In the genomic region with DNA sequence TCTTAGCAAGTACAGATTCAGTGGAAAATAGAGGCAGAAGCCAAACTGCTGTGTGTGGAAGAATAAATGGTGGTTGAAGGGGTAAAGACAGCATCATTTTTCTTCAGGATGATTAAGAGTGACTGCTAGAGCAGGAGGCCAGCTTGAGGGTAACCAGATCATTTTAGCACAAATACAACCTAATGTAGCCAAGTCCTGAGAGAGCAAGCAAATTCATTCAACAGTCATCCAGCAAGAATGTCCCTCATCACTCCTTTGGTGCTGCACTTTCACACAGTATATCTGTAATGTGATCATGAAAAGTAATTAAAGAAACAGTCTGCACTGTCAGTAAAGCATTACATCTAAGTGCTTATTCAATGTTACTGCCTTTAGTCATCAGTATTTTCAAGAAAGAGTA, we compare ENCODE assay signal across 21 cellular contexts. TPM values are rescaled to one million over a fixed set of nuclear protein-coding genes. Genes with fewer than 3 reads are reported as not detected.
A peak's percentile ranks its signal among the peaks of the same experiment; 100 is the strongest.
DNase-seq lines count a peak whose midpoint lies in the region; ATAC-seq and TF ChIP-seq lines count a peak whose summit lies in the region.
"Had no signal": no experiment of that assay in that cellular context is flagged by ENCODE, and none has a peak within 500 bp of the region (broad histone marks: within the 10 kb centered on the region; RNA-seq: fewer than 3 reads in every experiment).

No MANE protein-coding gene starts in this region.

- H3K27me3 ChIP-seq in adipocyte (replicated peaks; ENCODE audit: control insufficient read depth, insufficient read depth, low read length): no peaks in the 10 kb centered on the region
- H3K27me3 ChIP-seq: BE2C, esophagus muscularis mucosa had no signal

- TF ChIP-seq CTCF in fibroblast of the aortic adventitia (IDR thresholded peaks at IDR 0.05; ENCODE audit: insufficient read depth, low read length): no peak

- H3K9me3 ChIP-seq in adipocyte (ENCODE audit: control insufficient read depth, low read length): no peaks in the 10 kb centered on the region
- H3K9me3 ChIP-seq: BE2C, esophagus muscularis mucosa had no signal

- DNase-seq in HCEC 1CT: peak; percentile 73
- DNase-seq in adipocyte (ENCODE audit: low read depth): peak; percentile 1
- peak; percentile 7 for DNase-seq in fibroblast of the aortic adventitia (ENCODE audit: low read depth)
- peak; percentile 51 for DNase-seq in skeletal muscle cell (ENCODE audit: low read depth)
- no peak for DNase-seq in head of caudate nucleus
- DNase-seq in hypothalamus (lab: John Stamatoyannopoulos, UW): no peak
- DNase-seq: activated gamma-delta T cell, aorta, BE2C, hippocampal formation, NCI-H1417, NCI-H2227 treated with DMSO at 0.1 percent for 48 hours, SHP77 had no signal

- intact Hi-C loops in head of caudate nucleus (cut with DNase I): no loop called here

- no peak overlapping the region for H3K9ac ChIP-seq in adipocyte (ENCODE audit: low read length)
- H3K9ac ChIP-seq: KMS-11 had no signal

- no peak overlapping the region for H3K4me3 ChIP-seq in adipocyte (ENCODE audit: low read length)
- H3K4me3 ChIP-seq in fibroblast of the aortic adventitia (ENCODE audit: low read depth, low read length): no peak overlapping the region
- no peak overlapping the region for H3K4me3 ChIP-seq in skeletal muscle cell (ENCODE audit: low read depth, low read length)
- H3K4me3 ChIP-seq: esophagus muscularis mucosa had no signal

- peaks cover 3% of the 10 kb centered on the region for H3K4me1 ChIP-seq in adipocyte (ENCODE audit: control insufficient read depth, insufficient read depth, low read length)
- H3K4me1 ChIP-seq: BE2C, esophagus muscularis mucosa had no signal

- ATAC-seq in GM18519 (IDR thresholded peaks at IDR 0.05; ENCODE audit: low FRiP score, unreplicated experiment) (no peak), HG03469 (IDR thresholded peaks at IDR 0.05; ENCODE audit: unreplicated experiment) (no peak)
- ATAC-seq: left lobe of liver had no signal

- no peaks in the 10 kb centered on the region for H3K36me3 ChIP-seq in adipocyte (ENCODE audit: control insufficient read depth, insufficient read depth, low read length, severe bottlenecking)
- H3K36me3 ChIP-seq: BE2C, esophagus muscularis mucosa had no signal

RNA-seq across cellular contexts. Expression of a gene that starts 44.8 kb away (rescaled TPM):
- total RNA-seq in fibroblast of the aortic adventitia (ENCODE audit: low replicate concordance): not detected in 2 replicates
- total RNA-seq: aorta; left lobe of liver; osteoblast; skeletal muscle tissue; T-helper 2 cell treated with Interferon-gamma antibody and Interleukin-4, amounts not matched to agents 100 ng/mL and 5 ng/mL, for 36 hours had no signal

Comparison
In these comparisons a context has a peak if more than half of its experiments do, and no peak if none do; other contexts are left out.
1. DNase-seq: peak in HCEC 1CT (single experiment), adipocyte (single experiment), fibroblast of the aortic adventitia (single experiment) and skeletal muscle cell (single experiment); none in head of caudate nucleus (0 of 42) and hypothalamus (0 of 51).